24 cellular contexts compared by ENCODE assay signal in the genomic region with DNA sequence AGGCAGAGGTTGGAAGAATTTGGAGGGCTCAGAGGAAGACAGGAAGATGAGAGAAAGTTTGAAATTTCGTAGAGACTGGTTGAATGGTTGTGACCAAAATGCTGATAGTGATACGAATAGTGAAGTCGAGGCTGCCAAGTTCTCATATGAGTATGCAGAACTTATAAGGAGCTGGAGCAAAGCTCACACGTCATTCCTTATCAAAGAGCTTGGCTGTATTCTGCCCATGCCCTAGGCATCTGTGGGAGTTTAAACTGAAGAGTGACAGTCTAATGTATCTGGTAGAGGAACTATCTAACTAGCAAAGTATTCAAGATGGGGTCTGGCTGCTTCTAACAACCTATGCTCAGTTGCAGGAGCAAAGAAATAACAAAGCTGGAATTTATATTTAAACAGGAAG.
"Had no signal": no experiment of that assay in that cellular context is flagged by ENCODE, and none has a peak within 500 bp of the region (broad histone marks: within the 10 kb centered on the region; RNA-seq: fewer than 3 reads in every experiment).

No MANE protein-coding gene starts in this region.

- H3K4me1 ChIP-seq: esophagus squamous epithelium, gastroesophageal sphincter, left lung, lower lobe of right lung, neural progenitor cell, prostate gland, upper lobe of right lung, uterus had no signal

- ATAC-seq: gastroesophageal sphincter; heart left ventricle; left cardiac atrium; left lung; lower lobe of right lung; right cardiac atrium; stimulated activated naive B cell treated with anti-CD40 and anti-IgM and Interleukin-4, amounts not matched to agents 10 μg/mL and 1 μg/mL and 100 μg/mL, for 72 hours; upper lobe of right lung had no signal

- H2AFZ ChIP-seq: hepatocyte, neural progenitor cell had no signal

- H3K27me3 ChIP-seq: esophagus squamous epithelium, gastroesophageal sphincter, heart left ventricle, hepatocyte, left lung, neural progenitor cell, transverse colon, upper lobe of right lung, uterus had no signal

- H3K9me3 ChIP-seq: esophagus squamous epithelium, lower lobe of right lung, prostate gland, transverse colon, upper lobe of right lung, uterus had no signal

- H3K27ac ChIP-seq: coronary artery, esophagus squamous epithelium, gastroesophageal sphincter, heart left ventricle, hepatocyte, left lung, lower lobe of right lung, neural progenitor cell, prostate gland, skin epidermis, transverse colon, upper lobe of right lung, uterus had no signal

- H3K36me3 ChIP-seq: esophagus squamous epithelium, gastroesophageal sphincter, heart left ventricle, left lung, lower lobe of right lung, neural progenitor cell, prostate gland, transverse colon, upper lobe of right lung, uterus had no signal

- H3K4me3 ChIP-seq: coronary artery, esophagus squamous epithelium, gastroesophageal sphincter, heart left ventricle, hepatocyte, left lung, lower lobe of right lung, neural progenitor cell, prostate gland, skin epidermis, transverse colon, upper lobe of right lung, uterus had no signal

- DNase-seq: dermis blood vessel endothelial cell; effector memory CD4-positive, alpha-beta T cell; erythroblast; esophagus squamous epithelium; foreskin fibroblast; heart left ventricle; left cardiac atrium; left lung; lower lobe of right lung; naive B cell; nucleus accumbens; right cardiac atrium; stimulated activated CD4-positive, alpha-beta T cell treated with anti-CD3 and anti-CD28 coated beads, Interleukin-15, amount 100 ng/mL, for 24 hours; stimulated activated CD4-positive, alpha-beta T cell treated with anti-CD3 and anti-CD28 coated beads, Interleukin-2, amount 100 ng/mL, for 48 hours; stimulated activated naive B cell treated with anti-CD40 and anti-IgM and Interleukin-4, amounts not matched to agents 10 μg/mL and 1 μg/mL and 100 μg/mL, for 72 hours; transverse colon; upper lobe of right lung; uterus had no signal

- H3K4me2 ChIP-seq: hepatocyte, neural progenitor cell had no signal

- H3K9ac ChIP-seq: neural progenitor cell had no signal
